Comparison of ENCODE assay signal across 15 cellular contexts in genomic region chr11:10568486-10568941, GRCh38. TPM values are rescaled to one million over a fixed set of nuclear protein-coding genes. Genes with fewer than 3 reads are reported as not detected.
DNase-seq lines count a peak whose midpoint lies in the region; ATAC-seq, FAIRE-seq and TF ChIP-seq lines count a peak whose summit lies in the region.
"Had no signal": no experiment of that assay in that cellular context is flagged by ENCODE, and none has a peak within 500 bp of the region (broad histone marks: within the 10 kb centered on the region; RNA-seq: fewer than 3 reads in every experiment).

A gene with protein sequence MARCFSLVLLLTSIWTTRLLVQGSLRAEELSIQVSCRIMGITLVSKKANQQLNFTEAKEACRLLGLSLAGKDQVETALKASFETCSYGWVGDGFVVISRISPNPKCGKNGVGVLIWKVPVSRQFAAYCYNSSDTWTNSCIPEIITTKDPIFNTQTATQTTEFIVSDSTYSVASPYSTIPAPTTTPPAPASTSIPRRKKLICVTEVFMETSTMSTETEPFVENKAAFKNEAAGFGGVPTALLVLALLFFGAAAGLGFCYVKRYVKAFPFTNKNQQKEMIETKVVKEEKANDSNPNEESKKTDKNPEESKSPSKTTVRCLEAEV (minus strand): TSS chr11:10568665. CDS start chr11:10568532, 133 bp downstream.

- H3K4me1 ChIP-seq in ascending aorta, result peaks cover 8 to 52% of the 10 kb centered on the region in 2 donors
- H3K4me1 ChIP-seq: SJSA1 had no signal

- DNase-seq in ascending aorta (ENCODE audit: low spot score in 2 of 2) (peak; percentile 45 to 85), Right ventricle myocardium inferior (ENCODE audit: missing footprints) (no peak), mesenteric fat pad (ENCODE audit: low spot score) (no peak), cortex of kidney (lab: John Stamatoyannopoulos, UW) (no peak), GM19239 (ENCODE audit: insufficient read length, low spot score) (no peak)
- DNase-seq: activated CD4-positive, alpha-beta T cell treated with anti-CD3 and anti-CD28 coated beads, Interleukin-2, amount 10 ng/mL, durations not matched to agents 7 days and 5 days; activated gamma-delta T cell; dorsolateral prefrontal cortex; NCI-H1048; NCI-H526; stimulated activated CD4-positive, alpha-beta T cell treated with anti-CD3 and anti-CD28 coated beads, Interleukin-4, amount 100 ng/mL, for 4 hours had no signal

- H3K4me3 ChIP-seq in ascending aorta, result peak within 1 kb of the TSS; percentile 31 to 48
- H3K4me3 ChIP-seq: SJSA1 had no signal

- intact Hi-C loops in ascending aorta (cut with DNase I) (loop anchor here (1.0 to 5.0 kb wide), 4 partner anchors 27 to 161 kb away; partner anchors contain the start of genes IRAG1 and RNF141), Right ventricle myocardium inferior (cut with DNase I) (loop anchor here (5.0 to 10.0 kb wide), 2 partner anchors 86 to 169 kb away; no protein-coding TSS in a partner anchor)

- H3K9me3 ChIP-seq in ascending aorta, result no peaks in the 10 kb centered on the region
- H3K9me3 ChIP-seq: SJSA1 had no signal

- no peaks in the 10 kb centered on the region for H3K27me3 ChIP-seq in ascending aorta
- H3K27me3 ChIP-seq: dorsolateral prefrontal cortex, SJSA1 had no signal

- peaks cover 0 to 10% of the 10 kb centered on the region in 2 donors for H3K36me3 ChIP-seq in ascending aorta
- H3K36me3 ChIP-seq: SJSA1 had no signal

- TF ChIP-seq CTCF in ascending aorta (IDR thresholded peaks at IDR 0.05), result no peak
- no peak for TF ChIP-seq CTCF in subcutaneous adipose tissue (IDR thresholded peaks at IDR 0.05; ENCODE audit: low read depth)

- ATAC-seq in Right ventricle myocardium inferior (peak; percentile 78), GM18873 (IDR thresholded peaks at IDR 0.05; ENCODE audit: low FRiP score, unreplicated experiment) (no peak), GM21825 (IDR thresholded peaks at IDR 0.05; ENCODE audit: unreplicated experiment) (no peak)

- H3K27ac ChIP-seq in ascending aorta, result peak within 1 kb of the TSS; percentile 78 to 82
- H3K27ac ChIP-seq: SJSA1 had no signal

- FAIRE-seq in GM19239 (lab: Jason Lieb, UNC), result no peak

RNA-seq across cellular contexts. Expression of the gene that starts here (rescaled TPM):
- total RNA-seq in ascending aorta (66.3 TPM), Right ventricle myocardium inferior (106 TPM), mesenteric fat pad (352 TPM), subcutaneous adipose tissue (100 to 1,000 TPM; 110 to 428 (median 207) TPM)
- total RNA-seq: activated CD4-positive, alpha-beta T cell treated with anti-CD3 and anti-CD28 coated beads, Interleukin-2, amount 10 ng/mL, durations not matched to agents 7 days and 5 days; SJSA1 had no signal

Comparison
In these comparisons a context has a peak if more than half of its experiments do, and no peak if none do; other contexts are left out.
1. DNase-seq: peak in ascending aorta (2 of 2); none in Right ventricle myocardium inferior (single experiment), mesenteric fat pad (single experiment), cortex of kidney (single experiment) and GM19239 (single experiment).